In genomic region chr7:573496-574295, GRCh38 we compare ENCODE assay signal across 1 cellular context.
TF ChIP-seq lines count a peak whose summit lies in the region.

No MANE protein-coding gene starts in this region.

TF ChIP-seq in WTC11, 78 proteins besides CTCF, POLR2A, EP300 and RAD21 (continued from another document):
- no peak for TF ChIP-seq HMGXB4 (CRISPR knock-in tag; IDR thresholded peaks at IDR 0.05)
- TF ChIP-seq, protein P1, sequence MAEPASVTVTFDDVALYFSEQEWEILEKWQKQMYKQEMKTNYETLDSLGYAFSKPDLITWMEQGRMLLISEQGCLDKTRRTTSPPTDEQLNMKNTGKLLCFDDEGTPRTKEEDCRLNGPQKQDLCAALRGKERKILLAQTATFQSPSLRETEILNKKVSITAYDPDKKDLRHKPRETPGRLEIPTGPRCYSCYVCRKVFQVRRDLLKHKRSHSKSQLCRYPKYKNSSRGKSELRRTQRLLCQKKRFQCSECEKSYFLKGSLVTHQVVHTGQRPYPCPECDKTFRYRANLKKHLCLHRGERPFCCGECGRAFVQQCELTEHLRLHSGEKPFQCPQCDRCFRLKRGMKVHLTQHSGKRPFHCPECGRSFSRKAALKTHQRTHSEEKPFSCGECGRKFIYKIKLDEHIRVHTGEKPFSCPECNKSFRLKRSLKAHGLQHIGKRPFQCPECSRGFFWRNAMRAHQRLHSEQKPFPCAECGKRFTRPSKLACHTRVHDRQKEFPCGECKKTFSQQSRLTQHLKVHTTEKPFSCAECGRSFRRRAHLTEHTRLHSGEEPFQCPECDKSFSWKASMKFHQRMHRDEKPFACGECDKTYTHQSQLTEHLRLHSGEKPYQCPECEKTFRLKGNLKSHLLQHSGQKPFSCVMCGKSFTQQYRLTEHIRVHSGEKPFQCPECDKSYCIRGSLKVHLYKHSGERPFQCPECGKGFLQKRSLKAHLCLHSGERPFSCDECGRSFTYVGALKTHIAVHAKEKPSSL (CRISPR knock-in tag; conservative IDR thresholded peaks at IDR 0.05), result no peak
- TF ChIP-seq HMGA2 (CRISPR knock-in tag; IDR thresholded peaks at IDR 0.05), result no peak
- TF ChIP-seq, protein P2, sequence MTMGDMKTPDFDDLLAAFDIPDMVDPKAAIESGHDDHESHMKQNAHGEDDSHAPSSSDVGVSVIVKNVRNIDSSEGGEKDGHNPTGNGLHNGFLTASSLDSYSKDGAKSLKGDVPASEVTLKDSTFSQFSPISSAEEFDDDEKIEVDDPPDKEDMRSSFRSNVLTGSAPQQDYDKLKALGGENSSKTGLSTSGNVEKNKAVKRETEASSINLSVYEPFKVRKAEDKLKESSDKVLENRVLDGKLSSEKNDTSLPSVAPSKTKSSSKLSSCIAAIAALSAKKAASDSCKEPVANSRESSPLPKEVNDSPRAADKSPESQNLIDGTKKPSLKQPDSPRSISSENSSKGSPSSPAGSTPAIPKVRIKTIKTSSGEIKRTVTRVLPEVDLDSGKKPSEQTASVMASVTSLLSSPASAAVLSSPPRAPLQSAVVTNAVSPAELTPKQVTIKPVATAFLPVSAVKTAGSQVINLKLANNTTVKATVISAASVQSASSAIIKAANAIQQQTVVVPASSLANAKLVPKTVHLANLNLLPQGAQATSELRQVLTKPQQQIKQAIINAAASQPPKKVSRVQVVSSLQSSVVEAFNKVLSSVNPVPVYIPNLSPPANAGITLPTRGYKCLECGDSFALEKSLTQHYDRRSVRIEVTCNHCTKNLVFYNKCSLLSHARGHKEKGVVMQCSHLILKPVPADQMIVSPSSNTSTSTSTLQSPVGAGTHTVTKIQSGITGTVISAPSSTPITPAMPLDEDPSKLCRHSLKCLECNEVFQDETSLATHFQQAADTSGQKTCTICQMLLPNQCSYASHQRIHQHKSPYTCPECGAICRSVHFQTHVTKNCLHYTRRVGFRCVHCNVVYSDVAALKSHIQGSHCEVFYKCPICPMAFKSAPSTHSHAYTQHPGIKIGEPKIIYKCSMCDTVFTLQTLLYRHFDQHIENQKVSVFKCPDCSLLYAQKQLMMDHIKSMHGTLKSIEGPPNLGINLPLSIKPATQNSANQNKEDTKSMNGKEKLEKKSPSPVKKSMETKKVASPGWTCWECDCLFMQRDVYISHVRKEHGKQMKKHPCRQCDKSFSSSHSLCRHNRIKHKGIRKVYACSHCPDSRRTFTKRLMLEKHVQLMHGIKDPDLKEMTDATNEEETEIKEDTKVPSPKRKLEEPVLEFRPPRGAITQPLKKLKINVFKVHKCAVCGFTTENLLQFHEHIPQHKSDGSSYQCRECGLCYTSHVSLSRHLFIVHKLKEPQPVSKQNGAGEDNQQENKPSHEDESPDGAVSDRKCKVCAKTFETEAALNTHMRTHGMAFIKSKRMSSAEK (CRISPR knock-in tag; IDR thresholded peaks at IDR 0.05; ENCODE audit: borderline replicate concordance), result no peak
- TF ChIP-seq IRF2 (CRISPR knock-in tag; IDR thresholded peaks at IDR 0.05; ENCODE audit: borderline replicate concordance, low read depth), result no peak
- TF ChIP-seq, protein P3, sequence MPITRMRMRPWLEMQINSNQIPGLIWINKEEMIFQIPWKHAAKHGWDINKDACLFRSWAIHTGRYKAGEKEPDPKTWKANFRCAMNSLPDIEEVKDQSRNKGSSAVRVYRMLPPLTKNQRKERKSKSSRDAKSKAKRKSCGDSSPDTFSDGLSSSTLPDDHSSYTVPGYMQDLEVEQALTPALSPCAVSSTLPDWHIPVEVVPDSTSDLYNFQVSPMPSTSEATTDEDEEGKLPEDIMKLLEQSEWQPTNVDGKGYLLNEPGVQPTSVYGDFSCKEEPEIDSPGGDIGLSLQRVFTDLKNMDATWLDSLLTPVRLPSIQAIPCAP (CRISPR knock-in tag; IDR thresholded peaks at IDR 0.05), result no peak
- TF ChIP-seq, protein P4, sequence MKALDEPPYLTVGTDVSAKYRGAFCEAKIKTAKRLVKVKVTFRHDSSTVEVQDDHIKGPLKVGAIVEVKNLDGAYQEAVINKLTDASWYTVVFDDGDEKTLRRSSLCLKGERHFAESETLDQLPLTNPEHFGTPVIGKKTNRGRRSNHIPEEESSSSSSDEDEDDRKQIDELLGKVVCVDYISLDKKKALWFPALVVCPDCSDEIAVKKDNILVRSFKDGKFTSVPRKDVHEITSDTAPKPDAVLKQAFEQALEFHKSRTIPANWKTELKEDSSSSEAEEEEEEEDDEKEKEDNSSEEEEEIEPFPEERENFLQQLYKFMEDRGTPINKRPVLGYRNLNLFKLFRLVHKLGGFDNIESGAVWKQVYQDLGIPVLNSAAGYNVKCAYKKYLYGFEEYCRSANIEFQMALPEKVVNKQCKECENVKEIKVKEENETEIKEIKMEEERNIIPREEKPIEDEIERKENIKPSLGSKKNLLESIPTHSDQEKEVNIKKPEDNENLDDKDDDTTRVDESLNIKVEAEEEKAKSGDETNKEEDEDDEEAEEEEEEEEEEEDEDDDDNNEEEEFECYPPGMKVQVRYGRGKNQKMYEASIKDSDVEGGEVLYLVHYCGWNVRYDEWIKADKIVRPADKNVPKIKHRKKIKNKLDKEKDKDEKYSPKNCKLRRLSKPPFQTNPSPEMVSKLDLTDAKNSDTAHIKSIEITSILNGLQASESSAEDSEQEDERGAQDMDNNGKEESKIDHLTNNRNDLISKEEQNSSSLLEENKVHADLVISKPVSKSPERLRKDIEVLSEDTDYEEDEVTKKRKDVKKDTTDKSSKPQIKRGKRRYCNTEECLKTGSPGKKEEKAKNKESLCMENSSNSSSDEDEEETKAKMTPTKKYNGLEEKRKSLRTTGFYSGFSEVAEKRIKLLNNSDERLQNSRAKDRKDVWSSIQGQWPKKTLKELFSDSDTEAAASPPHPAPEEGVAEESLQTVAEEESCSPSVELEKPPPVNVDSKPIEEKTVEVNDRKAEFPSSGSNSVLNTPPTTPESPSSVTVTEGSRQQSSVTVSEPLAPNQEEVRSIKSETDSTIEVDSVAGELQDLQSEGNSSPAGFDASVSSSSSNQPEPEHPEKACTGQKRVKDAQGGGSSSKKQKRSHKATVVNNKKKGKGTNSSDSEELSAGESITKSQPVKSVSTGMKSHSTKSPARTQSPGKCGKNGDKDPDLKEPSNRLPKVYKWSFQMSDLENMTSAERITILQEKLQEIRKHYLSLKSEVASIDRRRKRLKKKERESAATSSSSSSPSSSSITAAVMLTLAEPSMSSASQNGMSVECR (CRISPR knock-in tag; IDR thresholded peaks at IDR 0.05; ENCODE audit: borderline replicate concordance), result no peak
- TF ChIP-seq ZNF138 (CRISPR knock-in tag; conservative IDR thresholded peaks at IDR 0.05), result no peak
- no peak for TF ChIP-seq MXD4 (CRISPR knock-in tag; IDR thresholded peaks at IDR 0.05; ENCODE audit: borderline replicate concordance)
- TF ChIP-seq, protein P5, sequence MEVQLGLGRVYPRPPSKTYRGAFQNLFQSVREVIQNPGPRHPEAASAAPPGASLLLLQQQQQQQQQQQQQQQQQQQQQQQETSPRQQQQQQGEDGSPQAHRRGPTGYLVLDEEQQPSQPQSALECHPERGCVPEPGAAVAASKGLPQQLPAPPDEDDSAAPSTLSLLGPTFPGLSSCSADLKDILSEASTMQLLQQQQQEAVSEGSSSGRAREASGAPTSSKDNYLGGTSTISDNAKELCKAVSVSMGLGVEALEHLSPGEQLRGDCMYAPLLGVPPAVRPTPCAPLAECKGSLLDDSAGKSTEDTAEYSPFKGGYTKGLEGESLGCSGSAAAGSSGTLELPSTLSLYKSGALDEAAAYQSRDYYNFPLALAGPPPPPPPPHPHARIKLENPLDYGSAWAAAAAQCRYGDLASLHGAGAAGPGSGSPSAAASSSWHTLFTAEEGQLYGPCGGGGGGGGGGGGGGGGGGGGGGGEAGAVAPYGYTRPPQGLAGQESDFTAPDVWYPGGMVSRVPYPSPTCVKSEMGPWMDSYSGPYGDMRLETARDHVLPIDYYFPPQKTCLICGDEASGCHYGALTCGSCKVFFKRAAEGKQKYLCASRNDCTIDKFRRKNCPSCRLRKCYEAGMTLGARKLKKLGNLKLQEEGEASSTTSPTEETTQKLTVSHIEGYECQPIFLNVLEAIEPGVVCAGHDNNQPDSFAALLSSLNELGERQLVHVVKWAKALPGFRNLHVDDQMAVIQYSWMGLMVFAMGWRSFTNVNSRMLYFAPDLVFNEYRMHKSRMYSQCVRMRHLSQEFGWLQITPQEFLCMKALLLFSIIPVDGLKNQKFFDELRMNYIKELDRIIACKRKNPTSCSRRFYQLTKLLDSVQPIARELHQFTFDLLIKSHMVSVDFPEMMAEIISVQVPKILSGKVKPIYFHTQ (CRISPR knock-in tag; IDR thresholded peaks at IDR 0.05), result no peak
- TF ChIP-seq, protein P6, sequence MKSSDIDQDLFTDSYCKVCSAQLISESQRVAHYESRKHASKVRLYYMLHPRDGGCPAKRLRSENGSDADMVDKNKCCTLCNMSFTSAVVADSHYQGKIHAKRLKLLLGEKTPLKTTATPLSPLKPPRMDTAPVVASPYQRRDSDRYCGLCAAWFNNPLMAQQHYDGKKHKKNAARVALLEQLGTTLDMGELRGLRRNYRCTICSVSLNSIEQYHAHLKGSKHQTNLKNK (CRISPR knock-in tag; IDR thresholded peaks at IDR 0.05), result no peak
- TF ChIP-seq ELF4 (CRISPR knock-in tag; IDR thresholded peaks at IDR 0.05; ENCODE audit: low read depth), result no peak
- no peak for TF ChIP-seq CREB1 (CRISPR knock-in tag; IDR thresholded peaks at IDR 0.05)
